2 cellular contexts compared by ENCODE assay signal in genomic region chr2:237496428-237496827, GRCh38.
A peak's percentile ranks its signal among the peaks of the same experiment; 100 is the strongest.
TF ChIP-seq lines count a peak whose summit lies in the region.

No MANE protein-coding gene starts in this region.

TF ChIP-seq in K562, 482 proteins besides CTCF, POLR2A, EP300 and RAD21 (continues in another document):
- TF ChIP-seq ELK1 (CRISPR knock-in tag; IDR thresholded peaks at IDR 0.05) (no peak), ZNF175 (CRISPR knock-in tag; IDR thresholded peaks at IDR 0.05; ENCODE audit: low read depth) (peak; percentile 23; the same call in 1 of the 2 replicates), KAT2B (IDR thresholded peaks at IDR 0.05; ENCODE audit: low read depth, low read length) (no peak), DEAF1 (CRISPR knock-in tag; IDR thresholded peaks at IDR 0.05) (no peak), ZKSCAN1 (IDR thresholded peaks at IDR 0.05; ENCODE audit: low read depth, low read length) (no peak), GABPA (tag; conservative IDR thresholded peaks at IDR 0.05; ENCODE audit: low read depth) (peak; percentile 33; the same call in 1 of the 2 replicates), CBX1 (IDR thresholded peaks at IDR 0.05; ENCODE audit: low read depth) (no peak), RBM34 (IDR thresholded peaks at IDR 0.05; ENCODE audit: borderline replicate concordance, insufficient read depth, low read length) (no peak), POLR2G (IDR thresholded peaks at IDR 0.05; ENCODE audit: low read depth, low read length) (no peak), ZNF589 (CRISPR knock-in tag; IDR thresholded peaks at IDR 0.05; ENCODE audit: low read depth) (peak; percentile 18; the same call in 1 of the 2 replicates), HEY1 (CRISPR knock-in tag; IDR thresholded peaks at IDR 0.05; ENCODE audit: borderline replicate concordance) (no peak), STAT5B (CRISPR knock-in tag; IDR thresholded peaks at IDR 0.05) (no peak), SP2 (IDR thresholded peaks at IDR 0.05; ENCODE audit: extremely low read depth, low read depth, low read length, poor library complexity, severe bottlenecking) (no peak), SMAD1 (IDR thresholded peaks at IDR 0.05; ENCODE audit: low read depth, low read length, partially characterized antibody) (no peak), ZNF561 (CRISPR knock-in tag; conservative IDR thresholded peaks at IDR 0.05) (no peak), NFXL1 (CRISPR knock-in tag; IDR thresholded peaks at IDR 0.05) (no peak)
- TF ChIP-seq, protein P1, sequence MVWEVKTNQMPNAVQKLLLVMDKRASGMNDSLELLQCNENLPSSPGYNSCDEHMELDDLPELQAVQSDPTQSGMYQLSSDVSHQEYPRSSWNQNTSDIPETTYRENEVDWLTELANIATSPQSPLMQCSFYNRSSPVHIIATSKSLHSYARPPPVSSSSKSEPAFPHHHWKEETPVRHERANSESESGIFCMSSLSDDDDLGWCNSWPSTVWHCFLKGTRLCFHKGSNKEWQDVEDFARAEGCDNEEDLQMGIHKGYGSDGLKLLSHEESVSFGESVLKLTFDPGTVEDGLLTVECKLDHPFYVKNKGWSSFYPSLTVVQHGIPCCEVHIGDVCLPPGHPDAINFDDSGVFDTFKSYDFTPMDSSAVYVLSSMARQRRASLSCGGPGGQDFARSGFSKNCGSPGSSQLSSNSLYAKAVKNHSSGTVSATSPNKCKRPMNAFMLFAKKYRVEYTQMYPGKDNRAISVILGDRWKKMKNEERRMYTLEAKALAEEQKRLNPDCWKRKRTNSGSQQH (CRISPR knock-in tag; IDR thresholded peaks at IDR 0.05), result no peak
- TF ChIP-seq, protein P2, sequence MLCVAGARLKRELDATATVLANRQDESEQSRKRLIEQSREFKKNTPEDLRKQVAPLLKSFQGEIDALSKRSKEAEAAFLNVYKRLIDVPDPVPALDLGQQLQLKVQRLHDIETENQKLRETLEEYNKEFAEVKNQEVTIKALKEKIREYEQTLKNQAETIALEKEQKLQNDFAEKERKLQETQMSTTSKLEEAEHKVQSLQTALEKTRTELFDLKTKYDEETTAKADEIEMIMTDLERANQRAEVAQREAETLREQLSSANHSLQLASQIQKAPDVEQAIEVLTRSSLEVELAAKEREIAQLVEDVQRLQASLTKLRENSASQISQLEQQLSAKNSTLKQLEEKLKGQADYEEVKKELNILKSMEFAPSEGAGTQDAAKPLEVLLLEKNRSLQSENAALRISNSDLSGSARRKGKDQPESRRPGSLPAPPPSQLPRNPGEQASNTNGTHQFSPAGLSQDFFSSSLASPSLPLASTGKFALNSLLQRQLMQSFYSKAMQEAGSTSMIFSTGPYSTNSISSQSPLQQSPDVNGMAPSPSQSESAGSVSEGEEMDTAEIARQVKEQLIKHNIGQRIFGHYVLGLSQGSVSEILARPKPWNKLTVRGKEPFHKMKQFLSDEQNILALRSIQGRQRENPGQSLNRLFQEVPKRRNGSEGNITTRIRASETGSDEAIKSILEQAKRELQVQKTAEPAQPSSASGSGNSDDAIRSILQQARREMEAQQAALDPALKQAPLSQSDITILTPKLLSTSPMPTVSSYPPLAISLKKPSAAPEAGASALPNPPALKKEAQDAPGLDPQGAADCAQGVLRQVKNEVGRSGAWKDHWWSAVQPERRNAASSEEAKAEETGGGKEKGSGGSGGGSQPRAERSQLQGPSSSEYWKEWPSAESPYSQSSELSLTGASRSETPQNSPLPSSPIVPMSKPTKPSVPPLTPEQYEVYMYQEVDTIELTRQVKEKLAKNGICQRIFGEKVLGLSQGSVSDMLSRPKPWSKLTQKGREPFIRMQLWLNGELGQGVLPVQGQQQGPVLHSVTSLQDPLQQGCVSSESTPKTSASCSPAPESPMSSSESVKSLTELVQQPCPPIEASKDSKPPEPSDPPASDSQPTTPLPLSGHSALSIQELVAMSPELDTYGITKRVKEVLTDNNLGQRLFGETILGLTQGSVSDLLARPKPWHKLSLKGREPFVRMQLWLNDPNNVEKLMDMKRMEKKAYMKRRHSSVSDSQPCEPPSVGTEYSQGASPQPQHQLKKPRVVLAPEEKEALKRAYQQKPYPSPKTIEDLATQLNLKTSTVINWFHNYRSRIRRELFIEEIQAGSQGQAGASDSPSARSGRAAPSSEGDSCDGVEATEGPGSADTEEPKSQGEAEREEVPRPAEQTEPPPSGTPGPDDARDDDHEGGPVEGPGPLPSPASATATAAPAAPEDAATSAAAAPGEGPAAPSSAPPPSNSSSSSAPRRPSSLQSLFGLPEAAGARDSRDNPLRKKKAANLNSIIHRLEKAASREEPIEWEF (CRISPR knock-in tag; IDR thresholded peaks at IDR 0.05), result no peak

TF ChIP-seq in SK-N-SH, 30 proteins besides CTCF, POLR2A, EP300 and RAD21 (continued from another document):
- TF ChIP-seq, protein P3, sequence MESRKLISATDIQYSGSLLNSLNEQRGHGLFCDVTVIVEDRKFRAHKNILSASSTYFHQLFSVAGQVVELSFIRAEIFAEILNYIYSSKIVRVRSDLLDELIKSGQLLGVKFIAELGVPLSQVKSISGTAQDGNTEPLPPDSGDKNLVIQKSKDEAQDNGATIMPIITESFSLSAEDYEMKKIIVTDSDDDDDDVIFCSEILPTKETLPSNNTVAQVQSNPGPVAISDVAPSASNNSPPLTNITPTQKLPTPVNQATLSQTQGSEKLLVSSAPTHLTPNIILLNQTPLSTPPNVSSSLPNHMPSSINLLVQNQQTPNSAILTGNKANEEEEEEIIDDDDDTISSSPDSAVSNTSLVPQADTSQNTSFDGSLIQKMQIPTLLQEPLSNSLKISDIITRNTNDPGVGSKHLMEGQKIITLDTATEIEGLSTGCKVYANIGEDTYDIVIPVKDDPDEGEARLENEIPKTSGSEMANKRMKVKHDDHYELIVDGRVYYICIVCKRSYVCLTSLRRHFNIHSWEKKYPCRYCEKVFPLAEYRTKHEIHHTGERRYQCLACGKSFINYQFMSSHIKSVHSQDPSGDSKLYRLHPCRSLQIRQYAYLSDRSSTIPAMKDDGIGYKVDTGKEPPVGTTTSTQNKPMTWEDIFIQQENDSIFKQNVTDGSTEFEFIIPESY (IDR thresholded peaks at IDR 0.05; ENCODE audit: borderline replicate concordance, low read depth), result no peak
- no peak for TF ChIP-seq SMC3 (IDR thresholded peaks at IDR 0.05; ENCODE audit: low read depth, low read length)
- TF ChIP-seq NFIC (IDR thresholded peaks at IDR 0.05; ENCODE audit: borderline replicate concordance), result no peak
- no peak for TF ChIP-seq MAX (IDR thresholded peaks at IDR 0.05; ENCODE audit: low read depth)
- no peak for TF ChIP-seq TCF12 (IDR thresholded peaks at IDR 0.05)
- TF ChIP-seq TAF1 (IDR thresholded peaks at IDR 0.05; ENCODE audit: borderline replicate concordance, low read depth, low read length), result no peak
- TF ChIP-seq, protein P4, sequence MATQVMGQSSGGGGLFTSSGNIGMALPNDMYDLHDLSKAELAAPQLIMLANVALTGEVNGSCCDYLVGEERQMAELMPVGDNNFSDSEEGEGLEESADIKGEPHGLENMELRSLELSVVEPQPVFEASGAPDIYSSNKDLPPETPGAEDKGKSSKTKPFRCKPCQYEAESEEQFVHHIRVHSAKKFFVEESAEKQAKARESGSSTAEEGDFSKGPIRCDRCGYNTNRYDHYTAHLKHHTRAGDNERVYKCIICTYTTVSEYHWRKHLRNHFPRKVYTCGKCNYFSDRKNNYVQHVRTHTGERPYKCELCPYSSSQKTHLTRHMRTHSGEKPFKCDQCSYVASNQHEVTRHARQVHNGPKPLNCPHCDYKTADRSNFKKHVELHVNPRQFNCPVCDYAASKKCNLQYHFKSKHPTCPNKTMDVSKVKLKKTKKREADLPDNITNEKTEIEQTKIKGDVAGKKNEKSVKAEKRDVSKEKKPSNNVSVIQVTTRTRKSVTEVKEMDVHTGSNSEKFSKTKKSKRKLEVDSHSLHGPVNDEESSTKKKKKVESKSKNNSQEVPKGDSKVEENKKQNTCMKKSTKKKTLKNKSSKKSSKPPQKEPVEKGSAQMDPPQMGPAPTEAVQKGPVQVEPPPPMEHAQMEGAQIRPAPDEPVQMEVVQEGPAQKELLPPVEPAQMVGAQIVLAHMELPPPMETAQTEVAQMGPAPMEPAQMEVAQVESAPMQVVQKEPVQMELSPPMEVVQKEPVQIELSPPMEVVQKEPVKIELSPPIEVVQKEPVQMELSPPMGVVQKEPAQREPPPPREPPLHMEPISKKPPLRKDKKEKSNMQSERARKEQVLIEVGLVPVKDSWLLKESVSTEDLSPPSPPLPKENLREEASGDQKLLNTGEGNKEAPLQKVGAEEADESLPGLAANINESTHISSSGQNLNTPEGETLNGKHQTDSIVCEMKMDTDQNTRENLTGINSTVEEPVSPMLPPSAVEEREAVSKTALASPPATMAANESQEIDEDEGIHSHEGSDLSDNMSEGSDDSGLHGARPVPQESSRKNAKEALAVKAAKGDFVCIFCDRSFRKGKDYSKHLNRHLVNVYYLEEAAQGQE (IDR thresholded peaks at IDR 0.05; ENCODE audit: low read depth, low read length), result no peak
- TF ChIP-seq FOSL2 (IDR thresholded peaks at IDR 0.05; ENCODE audit: borderline replicate concordance, low read depth), result no peak
- TF ChIP-seq FOXJ3 (CRISPR knock-in tag; IDR thresholded peaks at IDR 0.05), result no peak
- TF ChIP-seq MEF2A (IDR thresholded peaks at IDR 0.05; ENCODE audit: borderline replicate concordance, low read depth), result no peak
- no peak for TF ChIP-seq PBX3 (IDR thresholded peaks at IDR 0.05)
- TF ChIP-seq CHD2 (IDR thresholded peaks at IDR 0.05; ENCODE audit: low read length, partially characterized antibody), result no peak
- TF ChIP-seq RCOR1 (IDR thresholded peaks at IDR 0.05; ENCODE audit: low read length), result no peak
- no peak for TF ChIP-seq TEAD4 (IDR thresholded peaks at IDR 0.05; ENCODE audit: borderline replicate concordance, insufficient read depth)
- no peak for TF ChIP-seq GABPA (IDR thresholded peaks at IDR 0.05; ENCODE audit: low read depth)
- no peak for TF ChIP-seq GATA2 (CRISPR knock-in tag; IDR thresholded peaks at IDR 0.05)
- TF ChIP-seq FOXM1 (IDR thresholded peaks at IDR 0.05; ENCODE audit: low read depth), result no peak
- no peak for TF ChIP-seq POLR2AphosphoS5 (IDR thresholded peaks at IDR 0.05; ENCODE audit: low read depth, low read length)
